In the genomic region with DNA sequence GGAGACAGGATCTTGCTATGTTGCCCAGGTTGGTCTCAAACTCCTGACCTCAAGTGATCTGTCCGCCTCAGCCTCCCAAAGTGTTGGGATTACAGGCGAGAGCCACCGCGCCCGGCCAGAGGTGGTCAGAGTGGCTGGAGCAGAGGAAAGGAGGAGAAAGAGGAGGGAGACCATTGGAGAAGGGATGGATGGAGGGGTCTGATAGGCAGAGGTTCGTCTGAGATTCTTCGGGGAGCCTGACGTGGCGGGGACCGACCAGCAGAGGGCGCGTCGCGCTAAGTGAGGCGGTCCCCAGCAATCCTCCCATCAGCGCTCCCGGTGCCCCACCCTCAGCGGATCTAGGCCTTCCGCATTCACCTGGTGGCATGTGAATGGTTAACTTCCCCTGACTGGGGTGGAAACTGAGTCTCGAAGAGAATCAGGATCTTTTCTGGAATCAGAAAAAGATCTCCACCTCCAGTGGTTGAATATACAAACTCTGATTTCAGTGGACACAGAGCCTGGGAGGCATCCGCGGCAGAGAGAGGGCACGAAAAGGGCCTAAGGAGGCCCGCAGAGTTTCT, we compare ENCODE assay signal across 8 cellular contexts. TPM values are rescaled to one million over a fixed set of nuclear protein-coding genes. Genes with fewer than 3 reads are reported as not detected.
DNase-seq lines count a peak whose midpoint lies in the region; ATAC-seq and FAIRE-seq lines count a peak whose summit lies in the region.

No MANE protein-coding gene starts in this region.

- H3K9me3 Mint-ChIP-seq in activated CD4-positive, alpha-beta T cell treated with anti-CD3 and anti-CD28 coated beads, Interleukin-2, amount 10 ng/mL, durations not matched to agents 7 days and 5 days, result no peaks in the 10 kb centered on the region

- CTCF ChIA-PET in activated CD4-positive, alpha-beta T cell treated with anti-CD3 and anti-CD28 coated beads, Interleukin-2, amount 10 ng/mL, durations not matched to agents 7 days and 5 days (lab: Charles Lee), result no interaction called here

- no peak overlapping the region for H3K4me3 Mint-ChIP-seq in activated CD4-positive, alpha-beta T cell treated with anti-CD3 and anti-CD28 coated beads, Interleukin-2, amount 10 ng/mL, durations not matched to agents 7 days and 5 days

- H3K27me3 Mint-ChIP-seq in activated CD4-positive, alpha-beta T cell treated with anti-CD3 and anti-CD28 coated beads, Interleukin-2, amount 10 ng/mL, durations not matched to agents 7 days and 5 days, result peaks cover 22% of the 10 kb centered on the region

- H3K4me1 Mint-ChIP-seq in activated CD4-positive, alpha-beta T cell treated with anti-CD3 and anti-CD28 coated beads, Interleukin-2, amount 10 ng/mL, durations not matched to agents 7 days and 5 days, result peaks cover 14% of the 10 kb centered on the region

- no peaks in the 10 kb centered on the region for H3K36me3 Mint-ChIP-seq in activated CD4-positive, alpha-beta T cell treated with anti-CD3 and anti-CD28 coated beads, Interleukin-2, amount 10 ng/mL, durations not matched to agents 7 days and 5 days (ENCODE audit: low read depth)

- no peak overlapping the region for H3K27ac Mint-ChIP-seq in activated CD4-positive, alpha-beta T cell treated with anti-CD3 and anti-CD28 coated beads, Interleukin-2, amount 10 ng/mL, durations not matched to agents 7 days and 5 days

- DNase-seq in Ammon's horn (ENCODE audit: low spot score) (peak; percentile 74), GM19239 (ENCODE audit: insufficient read length, low spot score) (peak; percentile 87), NCI-H460 (ENCODE audit: extremely low read depth, low read depth) (peak; percentile 51), dedifferentiated amniotic fluid mesenchymal stem cell (ENCODE audit: extremely low spot score) (peak; percentile 59), medulla oblongata (ENCODE audit: extremely low spot score) (peak; percentile 63)
- peak; percentile 80 for DNase-seq in activated CD4-positive, alpha-beta T cell treated with anti-CD3 and anti-CD28 coated beads, Interleukin-2, amount 10 ng/mL, durations not matched to agents 7 days and 5 days
- DNase-seq in stimulated activated CD8-positive, alpha-beta memory T cell treated with anti-CD3 and anti-CD28 coated beads, Interleukin-15, amount 100 ng/mL, for 1 hour (ENCODE audit: low read depth), result peak; percentile 63

- no peak for ATAC-seq in HG03097 (IDR thresholded peaks at IDR 0.05; ENCODE audit: low FRiP score, unreplicated experiment)

- POLR2A ChIA-PET in activated CD4-positive, alpha-beta T cell treated with anti-CD3 and anti-CD28 coated beads, Interleukin-2, amount 10 ng/mL, durations not matched to agents 7 days and 5 days (lab: Charles Lee), result no interaction called here

- peak; percentile 93 for FAIRE-seq in GM19239 (lab: Jason Lieb, UNC)

RNA-seq across cellular contexts. Expression of a gene that starts 8.8 kb away (rescaled TPM):
- total RNA-seq in NCI-H460 (2014; rRNA removed; shearing (Covaris generic)), result 19.8 and 21.9 TPM in 2 replicates
- polyA plus RNA-seq in NCI-H460 (2014; cell fraction: nucleus; rRNA removed), result 125 and 139 TPM in 2 replicates
- total RNA-seq in activated CD4-positive, alpha-beta T cell treated with anti-CD3 and anti-CD28 coated beads, Interleukin-2, amount 10 ng/mL, durations not matched to agents 7 days and 5 days, result 10 to 100 TPM; 30.9 to 41.3 TPM

RNA-seq across cellular contexts. Expression of a gene that starts 11.5 kb away (rescaled TPM):
- 3.8 and 4.5 TPM in 2 replicates for total RNA-seq in NCI-H460 (2014; rRNA removed; shearing (Covaris generic))
- 11.5 and 15.7 TPM in 2 replicates for polyA plus RNA-seq in NCI-H460 (2014; cell fraction: nucleus; rRNA removed)
- total RNA-seq in activated CD4-positive, alpha-beta T cell treated with anti-CD3 and anti-CD28 coated beads, Interleukin-2, amount 10 ng/mL, durations not matched to agents 7 days and 5 days, result 10 to 100 TPM; 16.4 to 17.5 TPM

RNA-seq across cellular contexts. Expression of a gene that starts 31.0 kb away (rescaled TPM):
- not detected in 2 replicates for total RNA-seq in NCI-H460 (2014; rRNA removed; shearing (Covaris generic))
- 0.53 TPM in 1 of 2 replicates, not detected in the other for polyA plus RNA-seq in NCI-H460 (2014; cell fraction: nucleus; rRNA removed)
- not detected for total RNA-seq in activated CD4-positive, alpha-beta T cell treated with anti-CD3 and anti-CD28 coated beads, Interleukin-2, amount 10 ng/mL, durations not matched to agents 7 days and 5 days

RNA-seq across cellular contexts. Expression of a gene that starts 36.8 kb away (rescaled TPM):
- total RNA-seq in NCI-H460 (2014; rRNA removed; shearing (Covaris generic)), result 15.1 and 15.3 TPM in 2 replicates
- polyA plus RNA-seq in NCI-H460 (2014; cell fraction: nucleus; rRNA removed), result 53.0 and 127 TPM in 2 replicates
- 10 to 100 TPM; 39.5 to 45.3 TPM for total RNA-seq in activated CD4-positive, alpha-beta T cell treated with anti-CD3 and anti-CD28 coated beads, Interleukin-2, amount 10 ng/mL, durations not matched to agents 7 days and 5 days

RNA-seq across cellular contexts. Expression of a gene that starts 40.5 kb away (rescaled TPM):
- total RNA-seq in NCI-H460 (2014; rRNA removed; shearing (Covaris generic)), result 55.1 and 60.1 TPM in 2 replicates
- polyA plus RNA-seq in NCI-H460 (2014; cell fraction: nucleus; rRNA removed), result 80.4 and 108 TPM in 2 replicates
- 10 to 100 TPM; 79.5 to 80.8 TPM for total RNA-seq in activated CD4-positive, alpha-beta T cell treated with anti-CD3 and anti-CD28 coated beads, Interleukin-2, amount 10 ng/mL, durations not matched to agents 7 days and 5 days
